In the genomic region with DNA sequence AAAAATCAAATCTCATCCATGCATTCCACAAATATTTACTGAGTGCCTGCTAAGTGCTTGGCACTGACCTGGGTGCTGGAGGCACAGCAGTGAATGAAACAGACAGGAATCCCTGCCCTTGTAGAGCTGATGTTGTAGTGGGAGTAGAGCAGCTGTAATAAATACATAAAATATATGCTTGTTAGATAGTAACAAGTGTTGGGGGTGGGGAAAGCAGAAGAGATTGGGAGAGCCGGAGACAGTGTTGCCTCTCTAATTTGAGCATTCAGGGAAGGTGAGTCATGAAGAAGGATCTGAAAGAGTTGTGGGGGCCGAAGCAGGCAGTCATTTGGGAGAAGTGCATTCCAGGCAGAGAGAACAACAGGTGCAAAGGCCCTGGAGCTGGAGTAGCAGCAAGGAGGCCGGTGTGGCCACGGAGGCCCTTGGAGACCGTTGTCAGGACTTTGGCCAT, we compare ENCODE assay signal across 18 cellular contexts.
DNase-seq lines count a peak whose midpoint lies in the region; ATAC-seq and TF ChIP-seq lines count a peak whose summit lies in the region.
"Had no signal": no experiment of that assay in that cellular context is flagged by ENCODE, and none has a peak within 500 bp of the region (broad histone marks: within the 10 kb centered on the region; RNA-seq: fewer than 3 reads in every experiment).

No MANE protein-coding gene starts in this region.

- H3K9me3 ChIP-seq in IMR-90 (ENCODE audit: control insufficient read depth, insufficient read depth, low read length) = no peaks in the 10 kb centered on the region; the same call in 1 of the 2 replicates
- H3K9me3 ChIP-seq: esophagus muscularis mucosa, thoracic aorta had no signal

- in situ Hi-C loops in ACHN (cut with HindIII; ENCODE audit: low pct_ligation_motif_present, low pct_unique_long_range_greater_than_20kb, low sequenced_read_pairs) = no loop called here
- in situ Hi-C loops in IMR-90 (cut with MboI; ENCODE audit: low sequenced_read_pairs) = no loop called here

- peaks cover 5% of the 10 kb centered on the region for H3K9me3 Mint-ChIP-seq in neural crest cell

- H2BK120ac ChIP-seq in IMR-90 (ENCODE audit: low read depth, low read length) = no peak overlapping the region

- no peak overlapping the region for H4K5ac ChIP-seq in IMR-90 (ENCODE audit: low read depth, low read length)

- DNase-seq in ACHN (peak; percentile 22), IMR-90 (peak; percentile 25), caudate nucleus (lab: John Stamatoyannopoulos, UW) (peak in 36 of 61 donors; percentile 7 to 83 (median 32)), neural crest cell (ENCODE audit: low read depth, low spot score) (no peak), occipital lobe (lab: John Stamatoyannopoulos, UW) (no peak)
- DNase-seq in stimulated activated CD4-positive, alpha-beta T cell treated with anti-CD3 and anti-CD28 coated beads, Interleukin-4, amount 100 ng/mL, for 24 hours = no peak
- DNase-seq: activated CD4-positive, alpha-beta T cell treated with anti-CD3 and anti-CD28 coated beads for 36 hours; activated T-cell treated with anti-CD3 and anti-CD28 coated beads for 4 hours; Karpas-422; NCI-H1694 treated with DMSO at 0.1 percent for 48 hours; NCI-H69 had no signal

- TF ChIP-seq POLR2A in IMR-90 (IDR thresholded peaks at IDR 0.05; ENCODE audit: low read depth, low read length) = no peak

- H3K4me3 ChIP-seq in IMR-90 (ENCODE audit: insufficient read depth, low read depth, low read length) = no peak overlapping the region
- H3K4me3 ChIP-seq: esophagus muscularis mucosa, thoracic aorta had no signal

- CTCF ChIA-PET in IMR-90 (lab: Yijun Ruan, JAX) = no interaction called here

- no peak overlapping the region for H3K18ac ChIP-seq in IMR-90 (ENCODE audit: low read depth, low read length)

- H3K27ac ChIP-seq in IMR-90 (ENCODE audit: insufficient read depth, low read length) = no peak overlapping the region
- H3K27ac ChIP-seq in caudate nucleus (ENCODE audit: low read depth, low read length) = no peak overlapping the region
- H3K27ac ChIP-seq: esophagus muscularis mucosa, parathyroid adenoma had no signal

- ATAC-seq in IMR-90 (ENCODE audit: low read depth) (peak; percentile 84), GM19452 (IDR thresholded peaks at IDR 0.05; ENCODE audit: unreplicated experiment) (no peak)
- ATAC-seq in activated CD4-positive, CD25-positive, alpha-beta regulatory T cell treated with anti-CD3 and anti-CD28 coated beads, Interleukin-2, amount 50 U/mL, for 24 hours = no peak
- ATAC-seq: activated CD4-positive, alpha-beta T cell treated with anti-CD3 and anti-CD28 coated beads for 36 hours had no signal

- BruUV-seq in IMR-90 (replicated peaks; lab: Mats Ljungman, UMichigan) = no TSS peak

- H2AFZ ChIP-seq in IMR-90 (replicated peaks; ENCODE audit: low read length, poor library complexity) = no peak overlapping the region
- H2AFZ ChIP-seq: parathyroid adenoma had no signal

- H3K4me2 ChIP-seq in IMR-90 (ENCODE audit: low read depth, low read length) = no peak overlapping the region

- no peak overlapping the region for H2BK15ac ChIP-seq in IMR-90 (ENCODE audit: low read depth, low read length)

- intact Hi-C loops in IMR-90 (cut with micrococcal nuclease) = no loop called here

- H2AK9ac ChIP-seq in IMR-90 (replicated peaks; ENCODE audit: low read depth, low read length, poor library complexity) = no peak overlapping the region

- H3K36me3 ChIP-seq in IMR-90 (ENCODE audit: control insufficient read depth, insufficient read depth, low read length) = peaks cover 14% of the 10 kb centered on the region; the same call in 1 of the 2 replicates
- H3K36me3 ChIP-seq: esophagus muscularis mucosa, thoracic aorta had no signal

- H3K56ac ChIP-seq in IMR-90 (ENCODE audit: extremely low read depth, insufficient read depth, low read length) = no peak overlapping the region

- TF ChIP-seq RAD21 in IMR-90 (IDR thresholded peaks at IDR 0.05; ENCODE audit: low read length) = no peak

- no peak overlapping the region for H3K14ac ChIP-seq in IMR-90 (replicated peaks; ENCODE audit: low read depth, low read length)

- no peaks in the 10 kb centered on the region for H3K27me3 Mint-ChIP-seq in neural crest cell (ENCODE audit: low read depth)
- H3K27me3 Mint-ChIP-seq: activated CD4-positive, alpha-beta T cell treated with anti-CD3 and anti-CD28 coated beads for 36 hours; activated naive CD8-positive, alpha-beta T cell; memory B cell had no signal

- no peak for TF ChIP-seq CTCF in IMR-90 (conservative IDR thresholded peaks at IDR 0.05; ENCODE audit: low read depth, low read length)
- no peak for TF ChIP-seq CTCF in neural crest cell (conservative IDR thresholded peaks at IDR 0.05)

- H3K4me1 ChIP-seq in IMR-90 (ENCODE audit: control insufficient read depth, insufficient read depth, low read length) = peaks cover 14% of the 10 kb centered on the region
- H3K4me1 ChIP-seq: esophagus muscularis mucosa, parathyroid adenoma had no signal

- no peak overlapping the region for H3K4ac ChIP-seq in IMR-90 (ENCODE audit: low read depth, low read length)

- peaks cover 26% of the 10 kb centered on the region for H3K36me3 Mint-ChIP-seq in neural crest cell (ENCODE audit: low read depth)
- H3K36me3 Mint-ChIP-seq: activated naive CD8-positive, alpha-beta T cell had no signal

- H2BK20ac ChIP-seq in IMR-90 (ENCODE audit: low read depth, low read length) = no peak overlapping the region

- no peak overlapping the region for H2BK5ac ChIP-seq in IMR-90 (ENCODE audit: low read depth, low read length, poor library complexity, severe bottlenecking)

- dilution Hi-C loops in IMR-90 (cut with HindIII; ENCODE audit: low sequenced_read_pairs, unreplicated experiment) = no loop called here

- H3K79me1 ChIP-seq in IMR-90 (ENCODE audit: low read depth in 1 of 2, low read length in 2 of 2) = peaks cover 33 to 86% of the 10 kb centered on the region in 2 experiments

- peaks cover 34% of the 10 kb centered on the region for H3K9me1 ChIP-seq in IMR-90 (ENCODE audit: insufficient read depth, low read length)

- no peaks in the 10 kb centered on the region for H3K27me3 ChIP-seq in IMR-90 (ENCODE audit: control insufficient read depth, insufficient read depth, low read length)
- H3K27me3 ChIP-seq: esophagus muscularis mucosa had no signal

- H3K4me3 Mint-ChIP-seq in neural crest cell = peak overlapping the region; percentile 6
- H3K4me3 Mint-ChIP-seq: activated CD4-positive, alpha-beta T cell treated with anti-CD3 and anti-CD28 coated beads for 36 hours; activated naive CD8-positive, alpha-beta T cell; memory B cell had no signal

- peaks cover 8% of the 10 kb centered on the region for H3K4me1 Mint-ChIP-seq in neural crest cell
- H3K4me1 Mint-ChIP-seq: activated CD4-positive, alpha-beta T cell treated with anti-CD3 and anti-CD28 coated beads for 36 hours; memory B cell had no signal

- H3K9ac ChIP-seq in IMR-90 (ENCODE audit: low read depth, low read length) = no peak overlapping the region
- H3K9ac ChIP-seq: parathyroid adenoma had no signal

- 94% methylated on average over 3 of the region's 5 CpGs; no CpG with 5 or more reads in 1 of the 2 experiments for WGBS in IMR-90 (ENCODE audit: extremely low coverage in 2 of 2, insufficient read length in 1 of 2), 2 experiments

- H4K20me1 ChIP-seq in IMR-90 (ENCODE audit: insufficient read depth, low read length) = peaks cover 31% of the 10 kb centered on the region

- H2AK5ac ChIP-seq in IMR-90 (ENCODE audit: low read depth, low read length) = no peak overlapping the region

- H3K27ac Mint-ChIP-seq in neural crest cell (ENCODE audit: unreplicated experiment) = peak overlapping the region; percentile 5
- H3K27ac Mint-ChIP-seq: activated CD4-positive, alpha-beta T cell treated with anti-CD3 and anti-CD28 coated beads for 36 hours; activated naive CD8-positive, alpha-beta T cell; memory B cell had no signal

- no peak overlapping the region for H4K91ac ChIP-seq in IMR-90 (ENCODE audit: insufficient read depth, low read depth, low read length)

- no peak overlapping the region for H4K8ac ChIP-seq in IMR-90 (ENCODE audit: low read depth in 2 of 2, low read length in 2 of 2)

- no peak overlapping the region for H3K23ac ChIP-seq in IMR-90 (ENCODE audit: low read depth, low read length)

- POLR2A ChIA-PET in IMR-90 (lab: Charles Lee; ENCODE audit: unreplicated experiment) = no interaction called here

TF ChIP-seq in IMR-90, 13 proteins besides CTCF, POLR2A, EP300 and RAD21:
- no peak for TF ChIP-seq CEBPB (IDR thresholded peaks at IDR 0.05; ENCODE audit: low read depth, low read length)
- TF ChIP-seq CHD1 (IDR thresholded peaks at IDR 0.05; ENCODE audit: low read depth, low read length) = no peak
- no peak for TF ChIP-seq RFX5 (IDR thresholded peaks at IDR 0.05; ENCODE audit: low read depth, low read length)
- TF ChIP-seq SMC3 (IDR thresholded peaks at IDR 0.05; ENCODE audit: low read depth, low read length) = no peak
- no peak for TF ChIP-seq FOS (IDR thresholded peaks at IDR 0.05; ENCODE audit: low read depth, low read length)
- TF ChIP-seq RCOR1 (IDR thresholded peaks at IDR 0.05; ENCODE audit: insufficient replicate concordance, low read length) = no peak
- TF ChIP-seq MXI1 (IDR thresholded peaks at IDR 0.05; ENCODE audit: borderline replicate concordance, low read depth, low read length) = no peak

Comparison
In these comparisons a context has a peak if more than half of its experiments do, and no peak if none do; other contexts are left out.
1. DNase-seq: peak in ACHN (single experiment), IMR-90 (single experiment) and caudate nucleus (36 of 61); none in neural crest cell (single experiment), stimulated activated CD4-positive, alpha-beta T cell treated with anti-CD3 and anti-CD28 coated beads, Interleukin-4, amount 100 ng/mL, for 24 hours (single experiment) and occipital lobe (single experiment).